ENCODE assay signal across 15 cellular contexts in the genomic region with DNA sequence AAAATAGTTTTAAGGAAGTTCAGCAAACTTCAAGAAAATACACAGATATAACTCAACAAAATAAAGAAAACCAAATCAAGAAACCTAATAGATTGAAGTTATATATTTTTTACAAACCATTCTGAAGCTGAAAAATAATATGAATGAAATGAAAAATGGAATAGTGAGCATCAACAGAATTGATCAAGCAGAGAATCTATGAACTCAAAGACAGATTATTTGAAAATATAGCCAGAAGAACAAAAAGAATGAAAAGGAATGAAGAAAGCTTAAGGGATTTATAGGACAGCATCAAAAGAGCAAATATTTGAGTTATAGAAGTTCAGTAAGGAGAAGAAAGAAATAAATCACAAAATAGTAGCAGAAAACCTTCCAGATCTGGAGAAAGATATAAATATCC. TPM values are rescaled to one million over a fixed set of nuclear protein-coding genes. Genes with fewer than 3 reads are reported as not detected.
DNase-seq lines count a peak whose midpoint lies in the region; ATAC-seq and TF ChIP-seq lines count a peak whose summit lies in the region.
"Had no signal": no experiment of that assay in that cellular context is flagged by ENCODE, and none has a peak within 500 bp of the region (broad histone marks: within the 10 kb centered on the region; RNA-seq: fewer than 3 reads in every experiment).

No MANE protein-coding gene starts in this region.

- POLR2A ChIA-PET in PC-3 (lab: Charles Lee; ENCODE audit: unreplicated experiment) = no interaction called here

- H3F3A ChIP-seq in MM.1S (ENCODE audit: insufficient read depth, low read length) (0 out of 2 replicates have a peak, but pooled peaks cover 3% of the 10 kb centered on the region), PC-3 (ENCODE audit: low read length, unreplicated experiment) (no peaks in the 10 kb centered on the region)

- H3K4me1 ChIP-seq in MM.1S (ENCODE audit: low read length) (0 out of 2 replicates have a peak, but pooled peaks cover 7% of the 10 kb centered on the region), osteoblast (ENCODE audit: insufficient read depth, low read length) (no peaks in the 10 kb centered on the region), PC-3 (ENCODE audit: insufficient read depth, low read length) (no peaks in the 10 kb centered on the region)
- H3K4me1 ChIP-seq: BE2C had no signal

- H3K27ac ChIP-seq in MM.1S (ENCODE audit: low read length) (no peak overlapping the region), osteoblast (ENCODE audit: low read depth, low read length) (no peak overlapping the region), PC-3 (ENCODE audit: low read length) (no peak overlapping the region)
- H3K27ac ChIP-seq: C4-2B had no signal

- H3K9me3 ChIP-seq in MM.1S (replicated peaks; ENCODE audit: insufficient read depth, low read length) = no peaks in the 10 kb centered on the region
- no peaks in the 10 kb centered on the region for H3K9me3 ChIP-seq in osteoblast (ENCODE audit: low read depth, low read length)
- H3K9me3 ChIP-seq in PC-3 (ENCODE audit: low read length) = no peaks in the 10 kb centered on the region
- H3K9me3 ChIP-seq: BE2C had no signal

- BruUV-seq in PC-3 (replicated peaks; lab: Mats Ljungman, UMichigan) = no TSS peak

- CTCF ChIA-PET in activated naive CD4-positive, alpha-beta T cell treated with anti-CD3 and anti-CD28 coated beads, Interleukin-2, amount 10 ng/mL, durations not matched to agents 7 days and 5 days (lab: Charles Lee) = interaction anchor here (1.2 kb wide), 1 partner anchor 1148 kb away, joined by 4 read pairs; no protein-coding TSS in a partner anchor
- CTCF ChIA-PET in activated naive CD4-positive, alpha-beta T cell treated with anti-CD3 and anti-CD28 coated beads for 36 hours (lab: Charles Lee) = interaction anchor here (0.6 kb wide), 1 partner anchor 1466 kb away, joined by 3 read pairs; no protein-coding TSS in a partner anchor
- CTCF ChIA-PET in PC-3 (lab: Charles Lee) = no interaction called here

- H3K79me2 ChIP-seq in MM.1S (ENCODE audit: low read length) (no peaks in the 10 kb centered on the region), osteoblast (ENCODE audit: insufficient read depth, low read length) (peaks cover 24% of the 10 kb centered on the region), PC-3 (ENCODE audit: low read length) (no peaks in the 10 kb centered on the region)

- H3K4me2 ChIP-seq in MM.1S (ENCODE audit: low read depth, low read length) = no peak overlapping the region
- H3K4me2 ChIP-seq in osteoblast (ENCODE audit: insufficient read depth, low read length) = no peak overlapping the region
- no peak overlapping the region for H3K4me2 ChIP-seq in PC-3 (ENCODE audit: low read length)
- H3K4me2 ChIP-seq: GM23338 had no signal

- H3K4me3 Mint-ChIP-seq in activated naive CD4-positive, alpha-beta T cell treated with anti-CD3 and anti-CD28 coated beads, Interleukin-2, amount 10 ng/mL, durations not matched to agents 7 days and 5 days = no peak overlapping the region
- no peak overlapping the region for H3K4me3 Mint-ChIP-seq in activated naive CD4-positive, alpha-beta T cell treated with anti-CD3 and anti-CD28 coated beads for 36 hours
- H3K4me3 Mint-ChIP-seq in activated naive CD8-positive, alpha-beta T cell treated with anti-CD3 and anti-CD28 coated beads, Interleukin-2, amount 50 U/mL, for 24 hours = no peak overlapping the region
- H3K4me3 Mint-ChIP-seq: GM23338 had no signal

- H3K36me3 Mint-ChIP-seq in activated naive CD4-positive, alpha-beta T cell treated with anti-CD3 and anti-CD28 coated beads, Interleukin-2, amount 10 ng/mL, durations not matched to agents 7 days and 5 days = peaks cover 86% of the 10 kb centered on the region
- peaks cover 82% of the 10 kb centered on the region for H3K36me3 Mint-ChIP-seq in activated naive CD4-positive, alpha-beta T cell treated with anti-CD3 and anti-CD28 coated beads for 36 hours (ENCODE audit: low read depth)
- H3K36me3 Mint-ChIP-seq in activated naive CD8-positive, alpha-beta T cell treated with anti-CD3 and anti-CD28 coated beads, Interleukin-2, amount 50 U/mL, for 24 hours (ENCODE audit: low read depth) = peaks cover 82% of the 10 kb centered on the region

- H3K27ac Mint-ChIP-seq in activated naive CD4-positive, alpha-beta T cell treated with anti-CD3 and anti-CD28 coated beads, Interleukin-2, amount 10 ng/mL, durations not matched to agents 7 days and 5 days = peak overlapping the region; percentile 5
- H3K27ac Mint-ChIP-seq in activated naive CD4-positive, alpha-beta T cell treated with anti-CD3 and anti-CD28 coated beads for 36 hours = no peak overlapping the region
- peak overlapping the region; percentile 11 for H3K27ac Mint-ChIP-seq in activated naive CD8-positive, alpha-beta T cell treated with anti-CD3 and anti-CD28 coated beads, Interleukin-2, amount 50 U/mL, for 24 hours
- H3K27ac Mint-ChIP-seq: GM23338 had no signal

- DNase-seq in activated naive CD4-positive, alpha-beta T cell treated with anti-CD3 and anti-CD28 coated beads, Interleukin-2, amount 10 ng/mL, durations not matched to agents 7 days and 5 days = no peak
- DNase-seq in activated naive CD4-positive, alpha-beta T cell treated with anti-CD3 and anti-CD28 coated beads for 36 hours = no peak
- DNase-seq in MM.1S = peak; percentile 4
- DNase-seq in activated naive CD8-positive, alpha-beta T cell treated with anti-CD3 and anti-CD28 coated beads, Interleukin-2, amount 50 U/mL, for 24 hours = no peak
- peak; percentile 62 for DNase-seq in osteoblast (ENCODE audit: insufficient read length, low spot score, missing footprints)
- DNase-seq in NCI-H748 treated with DMSO at 0.1 percent for 48 hours (lab: John Stamatoyannopoulos, UW) = no peak
- no peak for DNase-seq in PC-3
- DNase-seq: BE2C; CD4-positive, alpha-beta memory T cell; DMS153; DND-41; GDM1; H7 had no signal

- H3K36me3 ChIP-seq in MM.1S (replicated peaks; ENCODE audit: insufficient read depth, low read length) = peaks cover 14% of the 10 kb centered on the region; the same call in 1 of the 2 replicates
- peaks cover 53% of the 10 kb centered on the region for H3K36me3 ChIP-seq in osteoblast (ENCODE audit: insufficient read depth, low read length)
- H3K36me3 ChIP-seq in PC-3 (ENCODE audit: low read depth, low read length) = peaks cover 42% of the 10 kb centered on the region

- H3K4me1 Mint-ChIP-seq in activated naive CD4-positive, alpha-beta T cell treated with anti-CD3 and anti-CD28 coated beads, Interleukin-2, amount 10 ng/mL, durations not matched to agents 7 days and 5 days = peaks cover 12% of the 10 kb centered on the region
- H3K4me1 Mint-ChIP-seq in activated naive CD4-positive, alpha-beta T cell treated with anti-CD3 and anti-CD28 coated beads for 36 hours (ENCODE audit: low read depth) = peaks cover 11% of the 10 kb centered on the region
- H3K4me1 Mint-ChIP-seq in activated naive CD8-positive, alpha-beta T cell treated with anti-CD3 and anti-CD28 coated beads, Interleukin-2, amount 50 U/mL, for 24 hours = peaks cover 20% of the 10 kb centered on the region
- H3K4me1 Mint-ChIP-seq: GM23338 had no signal

- intact Hi-C loops in activated naive CD4-positive, alpha-beta T cell treated with anti-CD3 and anti-CD28 coated beads for 36 hours (cut with micrococcal nuclease) = loop anchor here (2.0 to 5.0 kb wide), 2 partner anchors 16 to 36 kb away; a partner anchor contains a TSS
- intact Hi-C loops in PC-3 (cut with micrococcal nuclease) = no loop called here

- peaks cover 39% of the 10 kb centered on the region for H3K9me3 Mint-ChIP-seq in activated naive CD4-positive, alpha-beta T cell treated with anti-CD3 and anti-CD28 coated beads, Interleukin-2, amount 10 ng/mL, durations not matched to agents 7 days and 5 days
- H3K9me3 Mint-ChIP-seq in activated naive CD4-positive, alpha-beta T cell treated with anti-CD3 and anti-CD28 coated beads for 36 hours = peaks cover 41% of the 10 kb centered on the region
- peaks cover 35% of the 10 kb centered on the region for H3K9me3 Mint-ChIP-seq in activated naive CD8-positive, alpha-beta T cell treated with anti-CD3 and anti-CD28 coated beads, Interleukin-2, amount 50 U/mL, for 24 hours

- H3K27me3 ChIP-seq in MM.1S (replicated peaks; ENCODE audit: insufficient read depth, low read length) (no peaks in the 10 kb centered on the region), osteoblast (ENCODE audit: insufficient read depth, low read length) (no peaks in the 10 kb centered on the region), PC-3 (ENCODE audit: low read length) (no peaks in the 10 kb centered on the region)
- H3K27me3 ChIP-seq: BE2C had no signal

- H3K27me3 Mint-ChIP-seq in activated naive CD4-positive, alpha-beta T cell treated with anti-CD3 and anti-CD28 coated beads, Interleukin-2, amount 10 ng/mL, durations not matched to agents 7 days and 5 days = no peaks in the 10 kb centered on the region
- H3K27me3 Mint-ChIP-seq in activated naive CD4-positive, alpha-beta T cell treated with anti-CD3 and anti-CD28 coated beads for 36 hours (ENCODE audit: low read depth) = no peaks in the 10 kb centered on the region
- no peaks in the 10 kb centered on the region for H3K27me3 Mint-ChIP-seq in activated naive CD8-positive, alpha-beta T cell treated with anti-CD3 and anti-CD28 coated beads, Interleukin-2, amount 50 U/mL, for 24 hours
- H3K27me3 Mint-ChIP-seq: CD4-positive, alpha-beta memory T cell had no signal

- H2AFZ ChIP-seq in MM.1S (ENCODE audit: low read length) = no peak overlapping the region
- H2AFZ ChIP-seq in osteoblast (ENCODE audit: low read length) = no peak overlapping the region
- no peak overlapping the region for H2AFZ ChIP-seq in PC-3 (ENCODE audit: low read length)
- H2AFZ ChIP-seq: GM23338 had no signal

- no peaks in the 10 kb centered on the region for H4K20me1 ChIP-seq in MM.1S (ENCODE audit: insufficient read depth, low read length)
- peaks cover 14% of the 10 kb centered on the region for H4K20me1 ChIP-seq in osteoblast (ENCODE audit: insufficient read depth, low read length)
- H4K20me1 ChIP-seq in PC-3 (ENCODE audit: low read length) = no peaks in the 10 kb centered on the region

- no peak for ATAC-seq in activated naive CD8-positive, alpha-beta T cell treated with anti-CD3 and anti-CD28 coated beads, Interleukin-2, amount 50 U/mL, for 24 hours
- no peak for ATAC-seq in PC-3
- ATAC-seq: GM23338 had no signal

- H3K9ac ChIP-seq in MM.1S (ENCODE audit: low read length) (no peak overlapping the region), PC-3 (ENCODE audit: low read length) (no peak overlapping the region)

- H3K4me3 ChIP-seq in MM.1S (ENCODE audit: low read length) = no peak overlapping the region
- H3K4me3 ChIP-seq in osteoblast (ENCODE audit: insufficient read depth, low read length) = no peak overlapping the region
- no peak overlapping the region for H3K4me3 ChIP-seq in PC-3 (ENCODE audit: low read length)
- H3K4me3 ChIP-seq: GM23338 had no signal

- H3K9me2 ChIP-seq in MM.1S (replicated peaks; ENCODE audit: insufficient read depth, low read length) = no peaks in the 10 kb centered on the region
- H3K9me2 ChIP-seq in PC-3 (replicated peaks; ENCODE audit: low read length) = no peaks in the 10 kb centered on the region

- no peak for TF ChIP-seq CTCF in MM.1S (IDR thresholded peaks at IDR 0.05; ENCODE audit: low read length)
- TF ChIP-seq CTCF in osteoblast (IDR thresholded peaks at IDR 0.05; ENCODE audit: extremely low read depth, low read depth, low read length) = no peak
- no peak for TF ChIP-seq CTCF in PC-3 (conservative IDR thresholded peaks at IDR 0.05; ENCODE audit: low read depth, low read length)

RNA-seq across cellular contexts. Expression of a gene that starts 37.8 kb away (rescaled TPM):
- 10 to 100 TPM; 42.5 to 42.8 TPM for total RNA-seq in activated naive CD4-positive, alpha-beta T cell treated with anti-CD3 and anti-CD28 coated beads for 36 hours
- total RNA-seq in osteoblast (49.5 and 52.5 TPM in 2 replicates), PC-3 (2014; rRNA removed) (14.1 and 14.7 TPM in 2 replicates)

RNA-seq across cellular contexts. Expression of a gene that starts 39.4 kb away (rescaled TPM):
- total RNA-seq in activated naive CD4-positive, alpha-beta T cell treated with anti-CD3 and anti-CD28 coated beads for 36 hours = 10 to 100 TPM; 72.9 to 74.7 TPM
- total RNA-seq in osteoblast (19.2 and 19.4 TPM in 2 replicates), PC-3 (2014; rRNA removed) (48.8 and 57.1 TPM in 2 replicates)

Comparison
In these comparisons a context has a peak if more than half of its experiments do, and no peak if none do; other contexts are left out.
1. DNase-seq: peak in MM.1S (single experiment) and osteoblast (single experiment); none in activated naive CD4-positive, alpha-beta T cell treated with anti-CD3 and anti-CD28 coated beads, Interleukin-2, amount 10 ng/mL, durations not matched to agents 7 days and 5 days (single experiment), activated naive CD4-positive, alpha-beta T cell treated with anti-CD3 and anti-CD28 coated beads for 36 hours (single experiment), activated naive CD8-positive, alpha-beta T cell treated with anti-CD3 and anti-CD28 coated beads, Interleukin-2, amount 50 U/mL, for 24 hours (single experiment), NCI-H748 treated with DMSO at 0.1 percent for 48 hours (single experiment) and PC-3 (single experiment).